In the genomic region with DNA sequence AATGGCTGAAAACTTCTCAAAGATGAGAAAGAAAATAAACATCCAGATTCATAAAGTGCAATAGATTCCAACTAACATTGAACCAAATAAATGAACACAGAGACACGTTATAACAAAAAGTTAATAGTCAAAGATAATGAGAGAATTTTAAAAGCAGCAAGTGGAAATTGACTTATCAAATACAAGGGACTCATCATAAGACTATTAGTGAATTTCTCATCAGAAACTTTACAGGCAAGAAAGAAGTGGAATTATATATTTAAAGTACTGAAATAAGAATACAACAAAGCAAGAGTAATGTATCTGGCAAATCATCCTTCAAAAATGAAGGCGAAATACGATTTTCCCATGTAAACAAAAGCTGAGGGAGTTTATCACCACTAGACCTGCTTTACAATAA, we compare ENCODE assay signal across 30 cellular contexts.
DNase-seq lines count a peak whose midpoint lies in the region; FAIRE-seq and TF ChIP-seq lines count a peak whose summit lies in the region.
"Had no signal": no experiment of that assay in that cellular context is flagged by ENCODE, and none has a peak within 500 bp of the region (broad histone marks: within the 10 kb centered on the region; RNA-seq: fewer than 3 reads in every experiment).

No MANE protein-coding gene starts in this region.

- DNase-seq in adipocyte (ENCODE audit: low read depth) (no peak), thyroid gland (no peak), small intestine (no peak)
- DNase-seq: 8988T; ACHN; AML-193; BE2C; C1 segment of cervical spinal cord; Caco-2; Calu3; CD4-positive, alpha-beta memory T cell; CD4-positive, alpha-beta T cell; CD4-positive, CD25-positive, alpha-beta regulatory T cell; CD8-positive, alpha-beta memory T cell; COR-L47; DMS 273 treated with DMSO at 0.1 percent for 48 hours; DMS153; DMS53; DMS79; DMS79 treated with DMSO at 0.1 percent for 48 hours; DND-41; EL had no signal

- H3K9ac ChIP-seq in adipocyte (ENCODE audit: low read length) = no peak overlapping the region
- H3K9ac ChIP-seq: BLaER1; BLaER1 treated with 17β-estradiol and CSF1 and Interleukin-3, amounts not matched to agents 10 nM and 100 nM had no signal

- H3K36me3 ChIP-seq in HEK293 (ENCODE audit: control insufficient read depth in 2 of 2, insufficient read depth in 1 of 2, low read length in 2 of 2) (no peaks in the 10 kb centered on the region), adipocyte (ENCODE audit: control insufficient read depth, insufficient read depth, low read length, severe bottlenecking) (no peaks in the 10 kb centered on the region), thyroid gland (no peaks in the 10 kb centered on the region), small intestine (ENCODE audit: control insufficient read depth in 2 of 2, insufficient read depth in 2 of 2, low read length in 2 of 2) (no peaks in the 10 kb centered on the region)
- H3K36me3 ChIP-seq: BE2C; BLaER1; BLaER1 treated with 17β-estradiol and CSF1 and Interleukin-3, amounts not matched to agents 10 nM and 100 nM had no signal

- no peaks in the 10 kb centered on the region for H3K27me3 ChIP-seq in adipocyte (replicated peaks; ENCODE audit: control insufficient read depth, insufficient read depth, low read length)
- no peaks in the 10 kb centered on the region for H3K27me3 ChIP-seq in thyroid gland
- H3K27me3 ChIP-seq in small intestine (ENCODE audit: control insufficient read depth in 2 of 2, insufficient read depth in 2 of 2, low read length in 2 of 2) = no peaks in the 10 kb centered on the region
- H3K27me3 ChIP-seq: BE2C; BLaER1; BLaER1 treated with 17β-estradiol and CSF1 and Interleukin-3, amounts not matched to agents 10 nM and 100 nM had no signal

- POLR2A ChIA-PET in HEK293 (lab: Yijun Ruan, JAX) = no interaction called here

- H3K4me3 ChIP-seq in HEK293 (ENCODE audit: low read depth, low read length) (no peak overlapping the region), adipocyte (ENCODE audit: low read length) (peak overlapping the region; percentile 15), thyroid gland (replicated peaks in 1 of 3) (no peak overlapping the region), small intestine (ENCODE audit: low read depth in 1 of 2, low read length in 2 of 2) (no peak overlapping the region)
- H3K4me3 ChIP-seq: A549; BLaER1; BLaER1 treated with 17β-estradiol and CSF1 and Interleukin-3, amounts not matched to agents 10 nM and 100 nM had no signal

- H3K4me1 ChIP-seq in HEK293 (ENCODE audit: control insufficient read depth, insufficient read depth, low read length) (no peaks in the 10 kb centered on the region), adipocyte (ENCODE audit: control insufficient read depth, insufficient read depth, low read length) (no peaks in the 10 kb centered on the region), thyroid gland (no peaks in the 10 kb centered on the region), small intestine (ENCODE audit: control insufficient read depth in 2 of 2, insufficient read depth in 1 of 2, low read depth in 1 of 2, low read length in 1 of 2) (no peaks in the 10 kb centered on the region)
- H3K4me1 ChIP-seq: A549; BE2C; BLaER1; BLaER1 treated with 17β-estradiol and CSF1 and Interleukin-3, amounts not matched to agents 10 nM and 100 nM; Caco-2 had no signal

- CTCF ChIA-PET in HEK293 (lab: Yijun Ruan, JAX) = no interaction called here

- no peak for FAIRE-seq in small intestine (lab: Jason Lieb, UNC)
- FAIRE-seq: A204.1, A549, D721Med had no signal

- TF ChIP-seq CTCF in HEK293 (tag by site-specific recombination; IDR thresholded peaks at IDR 0.05) = no peak
- no peak for TF ChIP-seq CTCF in thyroid gland (IDR thresholded peaks at IDR 0.05)

- WGBS in thyroid gland, 2 donors = 87 to 90% methylated on average over 3 of the region's 3 CpGs
- WGBS in small intestine, 3 donors = 75 to 82% (median 75%) methylated on average over 3 of the region's 3 CpGs

- H3K27ac ChIP-seq in HEK293 (ENCODE audit: extremely low read depth, low read depth, low read length) (no peak overlapping the region), thyroid gland (no peak overlapping the region), small intestine (ENCODE audit: low read depth in 1 of 2, low read length in 1 of 2) (no peak overlapping the region)
- H3K27ac ChIP-seq: 22Rv1; A549; BLaER1; BLaER1 treated with 17β-estradiol and CSF1 and Interleukin-3, amounts not matched to agents 10 nM and 100 nM; C4-2B had no signal

- H3K9me3 ChIP-seq in HEK293 (ENCODE audit: control insufficient read depth, insufficient read depth, low read depth, low read length) (no peaks in the 10 kb centered on the region), adipocyte (ENCODE audit: control insufficient read depth, low read length) (peaks cover 55% of the 10 kb centered on the region), thyroid gland (no peaks in the 10 kb centered on the region), small intestine (ENCODE audit: control insufficient read depth, low read depth) (peaks cover 1% of the 10 kb centered on the region)
- H3K9me3 ChIP-seq: A549, BE2C had no signal

- intact Hi-C loops in thyroid gland (cut with DNase I) = no loop called here

- TF ChIP-seq POLR2A in thyroid gland (IDR thresholded peaks at IDR 0.05) = no peak

TF ChIP-seq in HEK293, 187 proteins besides CTCF, POLR2A, EP300 and RAD21:
- TF ChIP-seq ZNF600 (tag by site-specific recombination; IDR thresholded peaks at IDR 0.05) (no peak), ZNF791 (tag by site-specific recombination; IDR thresholded peaks at IDR 0.05) (peak; percentile 52; the same call in 1 of the 2 replicates), SP3 (tag by site-specific recombination; IDR thresholded peaks at IDR 0.05) (no peak), SETDB1 (IDR thresholded peaks at IDR 0.05; ENCODE audit: insufficient read length, low read length) (peak; percentile 67)
TF ChIP-seq in HEK293: peak in this region for 2.
